ENCODE assay signal across 1 cellular context in genomic region chr2:24707141-24707540, GRCh38.
TF ChIP-seq lines count a peak whose summit lies in the region.

No MANE protein-coding gene starts in this region.

TF ChIP-seq in GM12878, 131 proteins besides CTCF, POLR2A, EP300 and RAD21 (continued from another document):
- no peak for TF ChIP-seq ZBTB40 (IDR thresholded peaks at IDR 0.05; ENCODE audit: borderline replicate concordance)
- TF ChIP-seq IKZF2 (IDR thresholded peaks at IDR 0.05), result no peak
- TF ChIP-seq MEF2A (IDR thresholded peaks at IDR 0.05; ENCODE audit: insufficient read depth, low read depth, low read length), result no peak
TF ChIP-seq in GM12878: peak in this region for 0.
